Comparison of ENCODE assay signal across 9 cellular contexts in the genomic region with DNA sequence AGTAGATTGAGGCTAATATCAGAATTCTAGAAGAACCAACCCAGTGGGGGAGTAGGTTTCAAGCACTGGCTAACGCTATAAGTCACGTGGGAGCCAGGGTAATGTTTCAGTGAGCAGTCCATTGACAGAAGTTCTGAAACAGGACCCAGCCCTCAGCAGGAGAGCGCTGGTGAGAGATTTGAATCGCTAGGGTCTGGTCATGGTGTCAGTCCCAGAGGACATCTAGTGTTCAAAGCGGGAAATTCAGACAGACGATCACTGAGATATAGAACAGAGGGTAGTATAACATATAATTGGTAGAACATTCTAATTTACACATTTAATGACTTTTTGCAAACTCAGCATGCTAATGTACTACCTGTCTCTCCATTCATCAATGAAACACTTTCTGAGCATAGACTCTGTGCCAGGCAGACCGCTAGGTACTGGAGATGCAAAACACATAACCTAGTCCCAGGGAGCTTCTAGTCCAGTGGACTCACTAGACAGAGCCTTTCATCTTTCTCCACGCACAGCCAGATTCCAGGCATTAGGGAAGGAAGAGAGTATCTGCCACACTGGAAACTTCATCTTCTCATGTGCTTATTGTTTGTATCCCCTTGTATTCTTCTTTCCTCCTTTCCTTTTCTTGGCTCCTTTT. TPM values are rescaled to one million over a fixed set of nuclear protein-coding genes. Genes with fewer than 3 reads are reported as not detected.
DNase-seq lines count a peak whose midpoint lies in the region; ATAC-seq and TF ChIP-seq lines count a peak whose summit lies in the region.
"Had no signal": no experiment of that assay in that cellular context is flagged by ENCODE, and none has a peak within 500 bp of the region (broad histone marks: within the 10 kb centered on the region; RNA-seq: fewer than 3 reads in every experiment).

No MANE protein-coding gene starts in this region.

- no peak overlapping the region for H3K4me3 ChIP-seq in CD8-positive, alpha-beta memory T cell (ENCODE audit: low read length)
- H3K4me3 ChIP-seq in fibroblast of villous mesenchyme (ENCODE audit: low read depth, low read length) = no peak overlapping the region
- H3K4me3 ChIP-seq in neutrophil (ENCODE audit: low read depth in 1 of 2, low read length in 1 of 2) = no peak overlapping the region

- H3K9me3 Mint-ChIP-seq in CD8-positive, alpha-beta memory T cell = no peaks in the 10 kb centered on the region

- H3K4me1 Mint-ChIP-seq in CD8-positive, alpha-beta memory T cell = peaks cover 0 to 5% (median 5%) of the 10 kb centered on the region in 3 donors

- peak in 4 of 5 donors; percentile 5 to 52 (median 38) for DNase-seq in CD8-positive, alpha-beta memory T cell
- DNase-seq in GM19238 (ENCODE audit: insufficient read length, low spot score) (peak; percentile 57), NCI-H774 (lab: John Stamatoyannopoulos, UW) (peak; percentile 11), fibroblast of villous mesenchyme (ENCODE audit: low read depth) (peak; percentile 53), NCI-H510A (lab: John Stamatoyannopoulos, UW) (no peak)
- peak; percentile 27 for DNase-seq in activated T-cell treated with anti-CD3 and anti-CD28 coated beads, Interleukin-2, amount 50 U/mL, for 1 hour

- POLR2A ChIA-PET in CD8-positive, alpha-beta memory T cell (lab: Charles Lee) = no interaction called here

- peaks cover 14 to 32% of the 10 kb centered on the region in 2 donors for H3K27me3 Mint-ChIP-seq in CD8-positive, alpha-beta memory T cell

- no peaks in the 10 kb centered on the region for H3K9me3 ChIP-seq in CD8-positive, alpha-beta memory T cell (ENCODE audit: low read length)
- no peaks in the 10 kb centered on the region for H3K9me3 ChIP-seq in neutrophil

- CTCF ChIA-PET in CD8-positive, alpha-beta memory T cell (lab: Charles Lee) = interaction anchor here (0.6 to 2.1 kb wide), 5 partner anchors 92 to 242 kb away, joined by 3 to 9 read pairs (median 3); no protein-coding TSS in a partner anchor

- H3K4me3 Mint-ChIP-seq in CD8-positive, alpha-beta memory T cell = no peak overlapping the region

- TF ChIP-seq CTCF in fibroblast of villous mesenchyme (IDR thresholded peaks at IDR 0.05; ENCODE audit: insufficient read depth, low read depth, low read length) (peak; percentile 61), neutrophil (IDR thresholded peaks at IDR 0.05) (peak; percentile 68)

- peak; percentile 74 for ATAC-seq in HG03196 (IDR thresholded peaks at IDR 0.05; ENCODE audit: unreplicated experiment)

- no peaks in the 10 kb centered on the region for H3K36me3 Mint-ChIP-seq in CD8-positive, alpha-beta memory T cell

- H3K36me3 ChIP-seq in CD8-positive, alpha-beta memory T cell (ENCODE audit: insufficient read depth, low read length) = no peaks in the 10 kb centered on the region
- no peaks in the 10 kb centered on the region for H3K36me3 ChIP-seq in neutrophil

- no peak overlapping the region for H3K27ac ChIP-seq in CD8-positive, alpha-beta memory T cell (ENCODE audit: low read depth, low read length)
- no peak overlapping the region for H3K27ac ChIP-seq in neutrophil

- no peaks in the 10 kb centered on the region for H3K4me1 ChIP-seq in CD8-positive, alpha-beta memory T cell (ENCODE audit: insufficient read depth, low read length)
- no peaks in the 10 kb centered on the region for H3K4me1 ChIP-seq in neutrophil (ENCODE audit: control insufficient read depth in 1 of 2, insufficient read depth in 1 of 2, low read depth in 1 of 2, low read length in 1 of 2)

- H3K27ac Mint-ChIP-seq in CD8-positive, alpha-beta memory T cell = no peak overlapping the region

- peaks cover 5% of the 10 kb centered on the region for H3K27me3 ChIP-seq in CD8-positive, alpha-beta memory T cell (ENCODE audit: insufficient read depth, low read length, poor library complexity, severe bottlenecking)
- H3K27me3 ChIP-seq in neutrophil = no peaks in the 10 kb centered on the region

RNA-seq across cellular contexts. Expression of a gene that starts 35.4 kb away (rescaled TPM):
- not detected for total RNA-seq in CD8-positive, alpha-beta memory T cell
- not detected for polyA plus RNA-seq in CD8-positive, alpha-beta memory T cell
- total RNA-seq in fibroblast of villous mesenchyme = not detected in 2 replicates
- total RNA-seq: T-helper 2 cell treated with Interferon-gamma antibody and Interleukin-4, amounts not matched to agents 100 ng/mL and 5 ng/mL, for 36 hours had no signal

RNA-seq across cellular contexts. Expression of a gene that starts 53.1 kb away (rescaled TPM):
- total RNA-seq in CD8-positive, alpha-beta memory T cell = 1 to 10 TPM; 3.5 to 4.3 TPM
- polyA plus RNA-seq in CD8-positive, alpha-beta memory T cell = not detected
- not detected in 2 replicates for total RNA-seq in fibroblast of villous mesenchyme
- total RNA-seq: T-helper 2 cell treated with Interferon-gamma antibody and Interleukin-4, amounts not matched to agents 100 ng/mL and 5 ng/mL, for 36 hours had no signal
